ENCODE assay signal across 34 cellular contexts in genomic region chr20:23562721-23563342, GRCh38. TPM values are rescaled to one million over a fixed set of nuclear protein-coding genes. Genes with fewer than 3 reads are reported as not detected.
"Had no signal": no experiment of that assay in that cellular context is flagged by ENCODE, and none has a peak within 500 bp of the region (broad histone marks: within the 10 kb centered on the region; RNA-seq: fewer than 3 reads in every experiment).

No MANE protein-coding gene starts in this region.

- H3K27me3 Mint-ChIP-seq: activated naive CD4-positive, alpha-beta T cell treated with anti-CD3 and anti-CD28 coated beads, Interleukin-2, amount 10 ng/mL, durations not matched to agents 7 days and 5 days had no signal

- H3K9me3 ChIP-seq: gastrocnemius medialis had no signal

- DNase-seq: activated B cell treated with CpG ODN at 0.5 μM for 24 hours; activated CD4-positive, alpha-beta memory T cell treated with anti-CD3 and anti-CD28 coated beads for 36 hours; activated CD4-positive, alpha-beta T cell treated with anti-CD3 and anti-CD28 coated beads for 48 hours; activated CD4-positive, alpha-beta T cell treated with anti-CD3 and anti-CD28 coated beads, Interleukin-2, amount 50 U/mL, for 1 hour; activated CD8-positive, alpha-beta memory T cell treated with anti-CD3 and anti-CD28 coated beads, Interleukin-2, amount 10 ng/mL, durations not matched to agents 7 days and 5 days; activated CD8-positive, alpha-beta memory T cell treated with anti-CD3 and anti-CD28 coated beads, Interleukin-2, amount 50 U/mL, for 4 hours; activated CD8-positive, alpha-beta T cell treated with anti-CD3 and anti-CD28 coated beads, Interleukin-2, amount 10 ng/mL, durations not matched to agents 7 days and 5 days; activated gamma-delta T cell; activated naive CD4-positive, alpha-beta T cell; activated naive CD4-positive, alpha-beta T cell treated with anti-CD3 and anti-CD28 coated beads, Interleukin-2, amount 10 ng/mL, durations not matched to agents 7 days and 5 days; activated naive CD8-positive, alpha-beta T cell treated with anti-CD3 and anti-CD28 coated beads, Interleukin-2, amount 10 ng/mL, durations not matched to agents 7 days and 5 days; activated T-cell treated with anti-CD3 and anti-CD28 coated beads, Interleukin-2, amount 50 U/mL, for 24 hours; activated T-cell treated with anti-CD3 and anti-CD28 coated beads, Interleukin-2, amount 50 U/mL, for 72 hours; caudate nucleus; cortex of kidney; dermis blood vessel endothelial cell; effector CD4-positive, alpha-beta T cell; foreskin keratinocyte; gastrocnemius medialis; glutamatergic neuron; T-helper 1 cell; T-helper 17 cell; T1000; WERI-Rb-1 had no signal

- H3K4me3 ChIP-seq: ascending aorta, gastrocnemius medialis had no signal

- H3K4me3 Mint-ChIP-seq: activated B cell treated with CpG ODN at 0.5 μM for 24 hours; activated CD4-positive, alpha-beta memory T cell treated with anti-CD3 and anti-CD28 coated beads for 36 hours; activated CD8-positive, alpha-beta memory T cell treated with anti-CD3 and anti-CD28 coated beads, Interleukin-2, amount 10 ng/mL, durations not matched to agents 7 days and 5 days; activated CD8-positive, alpha-beta T cell treated with anti-CD3 and anti-CD28 coated beads, Interleukin-2, amount 10 ng/mL, durations not matched to agents 7 days and 5 days; activated naive CD4-positive, alpha-beta T cell treated with anti-CD3 and anti-CD28 coated beads, Interleukin-2, amount 10 ng/mL, durations not matched to agents 7 days and 5 days; activated naive CD8-positive, alpha-beta T cell treated with anti-CD3 and anti-CD28 coated beads, Interleukin-2, amount 10 ng/mL, durations not matched to agents 7 days and 5 days; activated T-cell treated with anti-CD3 and anti-CD28 coated beads, Interleukin-2, amount 50 U/mL, for 24 hours; activated T-cell treated with anti-CD3 and anti-CD28 coated beads, Interleukin-2, amount 50 U/mL, for 72 hours; brain; T-helper 17 cell; T-helper 2 cell treated with Interferon-gamma antibody and Interleukin-4, amounts not matched to agents 5 μg/mL and 100 μg/mL, for 36 hours had no signal

- H3K4me1 ChIP-seq: ascending aorta, foreskin keratinocyte, gastrocnemius medialis had no signal

- ATAC-seq: activated CD4-positive, CD25-positive, alpha-beta regulatory T cell treated with anti-CD3 and anti-CD28 coated beads, Interleukin-2, amount 50 U/mL, for 24 hours; activated CD8-positive, alpha-beta memory T cell treated with anti-CD3 and anti-CD28 coated beads, Interleukin-2, amount 10 ng/mL, durations not matched to agents 7 days and 5 days; activated CD8-positive, alpha-beta T cell treated with anti-CD3 and anti-CD28 coated beads, Interleukin-2, amount 10 ng/mL, durations not matched to agents 7 days and 5 days; activated naive CD4-positive, alpha-beta T cell treated with anti-CD3 and anti-CD28 coated beads, Interleukin-2, amount 50 U/mL, for 72 hours; activated T-cell treated with anti-CD3 and anti-CD28 coated beads, Interleukin-2, amount 50 U/mL, for 72 hours; foreskin keratinocyte; gastrocnemius medialis; T-helper 17 cell had no signal

- H3K27ac Mint-ChIP-seq: activated B cell treated with CpG ODN at 0.5 μM for 24 hours; activated CD4-positive, alpha-beta memory T cell treated with anti-CD3 and anti-CD28 coated beads for 36 hours; activated CD8-positive, alpha-beta memory T cell treated with anti-CD3 and anti-CD28 coated beads, Interleukin-2, amount 10 ng/mL, durations not matched to agents 7 days and 5 days; activated CD8-positive, alpha-beta T cell treated with anti-CD3 and anti-CD28 coated beads, Interleukin-2, amount 10 ng/mL, durations not matched to agents 7 days and 5 days; activated naive CD4-positive, alpha-beta T cell treated with anti-CD3 and anti-CD28 coated beads, Interleukin-2, amount 10 ng/mL, durations not matched to agents 7 days and 5 days; activated naive CD4-positive, alpha-beta T cell treated with anti-CD3 and anti-CD28 coated beads, Interleukin-2, amount 50 U/mL, for 72 hours; activated naive CD8-positive, alpha-beta T cell treated with anti-CD3 and anti-CD28 coated beads, Interleukin-2, amount 10 ng/mL, durations not matched to agents 7 days and 5 days; activated T-cell treated with anti-CD3 and anti-CD28 coated beads, Interleukin-2, amount 50 U/mL, for 24 hours; activated T-cell treated with anti-CD3 and anti-CD28 coated beads, Interleukin-2, amount 50 U/mL, for 72 hours; brain; T-helper 17 cell; T-helper 2 cell treated with Interferon-gamma antibody and Interleukin-4, amounts not matched to agents 5 μg/mL and 100 μg/mL, for 36 hours had no signal

- H3K4me1 Mint-ChIP-seq: activated B cell treated with CpG ODN at 0.5 μM for 24 hours; activated CD8-positive, alpha-beta memory T cell treated with anti-CD3 and anti-CD28 coated beads, Interleukin-2, amount 10 ng/mL, durations not matched to agents 7 days and 5 days; activated naive CD4-positive, alpha-beta T cell treated with anti-CD3 and anti-CD28 coated beads, Interleukin-2, amount 10 ng/mL, durations not matched to agents 7 days and 5 days; brain; T-helper 17 cell had no signal

- H3K27me3 ChIP-seq: ascending aorta, foreskin keratinocyte, gastrocnemius medialis had no signal

- H3K27ac ChIP-seq: ascending aorta, foreskin keratinocyte, gastrocnemius medialis, WERI-Rb-1 had no signal

- H3K36me3 ChIP-seq: ascending aorta, gastrocnemius medialis, WERI-Rb-1 had no signal

- H3K36me3 Mint-ChIP-seq: activated CD4-positive, alpha-beta memory T cell treated with anti-CD3 and anti-CD28 coated beads for 36 hours; activated CD8-positive, alpha-beta memory T cell treated with anti-CD3 and anti-CD28 coated beads, Interleukin-2, amount 10 ng/mL, durations not matched to agents 7 days and 5 days; activated naive CD4-positive, alpha-beta T cell treated with anti-CD3 and anti-CD28 coated beads, Interleukin-2, amount 10 ng/mL, durations not matched to agents 7 days and 5 days; activated naive CD8-positive, alpha-beta T cell treated with anti-CD3 and anti-CD28 coated beads, Interleukin-2, amount 10 ng/mL, durations not matched to agents 7 days and 5 days; brain had no signal

RNA-seq across cellular contexts. Expression of gene CST9L, which starts 5.5 kb away (rescaled TPM):
- total RNA-seq: activated B cell treated with CpG ODN at 0.5 μM for 24 hours; activated CD4-positive, alpha-beta memory T cell treated with anti-CD3 and anti-CD28 coated beads for 36 hours; activated CD8-positive, alpha-beta memory T cell treated with anti-CD3 and anti-CD28 coated beads for 36 hours; activated CD8-positive, alpha-beta memory T cell treated with anti-CD3 and anti-CD28 coated beads, Interleukin-2, amount 10 ng/mL, durations not matched to agents 7 days and 5 days; activated CD8-positive, alpha-beta T cell treated with anti-CD3 and anti-CD28 coated beads, Interleukin-2, amount 10 ng/mL, durations not matched to agents 7 days and 5 days; activated naive CD4-positive, alpha-beta T cell treated with anti-CD3 and anti-CD28 coated beads, Interleukin-2, amount 50 U/mL, for 72 hours; activated naive CD8-positive, alpha-beta T cell treated with anti-CD3 and anti-CD28 coated beads, Interleukin-2, amount 10 ng/mL, durations not matched to agents 7 days and 5 days; activated T-cell treated with anti-CD3 and anti-CD28 coated beads, Interleukin-2, amount 50 U/mL, for 72 hours; ascending aorta; bronchial epithelial cell; chondrocyte; dermis blood vessel endothelial cell; epithelial cell of proximal tubule; esophagus mucosa; foreskin keratinocyte; gastrocnemius medialis; T-helper 17 cell had no signal
- polyA plus RNA-seq: foreskin keratinocyte had no signal

RNA-seq across cellular contexts. Expression of gene CST9, which starts 42.9 kb away (rescaled TPM):
- total RNA-seq: activated B cell treated with CpG ODN at 0.5 μM for 24 hours; activated CD4-positive, alpha-beta memory T cell treated with anti-CD3 and anti-CD28 coated beads for 36 hours; activated CD8-positive, alpha-beta memory T cell treated with anti-CD3 and anti-CD28 coated beads for 36 hours; activated CD8-positive, alpha-beta memory T cell treated with anti-CD3 and anti-CD28 coated beads, Interleukin-2, amount 10 ng/mL, durations not matched to agents 7 days and 5 days; activated CD8-positive, alpha-beta T cell treated with anti-CD3 and anti-CD28 coated beads, Interleukin-2, amount 10 ng/mL, durations not matched to agents 7 days and 5 days; activated naive CD4-positive, alpha-beta T cell treated with anti-CD3 and anti-CD28 coated beads, Interleukin-2, amount 50 U/mL, for 72 hours; activated naive CD8-positive, alpha-beta T cell treated with anti-CD3 and anti-CD28 coated beads, Interleukin-2, amount 10 ng/mL, durations not matched to agents 7 days and 5 days; activated T-cell treated with anti-CD3 and anti-CD28 coated beads, Interleukin-2, amount 50 U/mL, for 72 hours; ascending aorta; bronchial epithelial cell; chondrocyte; dermis blood vessel endothelial cell; epithelial cell of proximal tubule; esophagus mucosa; foreskin keratinocyte; gastrocnemius medialis; T-helper 17 cell had no signal
- polyA plus RNA-seq: foreskin keratinocyte had no signal
